In the genomic region with DNA sequence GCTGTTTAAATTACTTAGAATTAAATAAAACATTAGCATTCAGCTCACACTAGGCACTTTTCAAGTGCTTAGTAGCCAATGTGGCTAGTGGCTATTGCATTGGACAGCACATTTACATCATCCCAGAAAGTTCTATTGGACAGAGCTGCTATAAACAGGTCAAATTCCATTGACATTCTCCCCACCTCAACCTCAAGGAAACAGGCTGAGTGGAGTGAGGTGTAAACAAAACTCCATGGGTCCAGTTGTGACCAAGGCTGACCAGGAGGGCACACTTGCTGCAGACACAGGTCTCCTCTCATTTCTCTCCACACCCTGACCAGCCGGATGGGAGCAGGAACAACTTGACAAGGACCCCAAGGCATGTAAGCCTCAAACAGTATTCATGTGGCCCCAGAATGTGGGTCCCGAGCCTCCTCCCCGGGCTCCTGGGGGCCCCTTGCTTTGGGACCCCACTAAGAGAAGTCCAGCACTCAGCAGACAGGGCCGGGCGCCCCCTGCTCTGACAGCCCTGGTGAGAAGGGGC, we compare ENCODE assay signal across 8 cellular contexts. TPM values are rescaled to one million over a fixed set of nuclear protein-coding genes. Genes with fewer than 3 reads are reported as not detected.
DNase-seq lines count a peak whose midpoint lies in the region; ATAC-seq and TF ChIP-seq lines count a peak whose summit lies in the region.

No MANE protein-coding gene starts in this region.

- peaks cover 24% of the 10 kb centered on the region for H3K27me3 Mint-ChIP-seq in activated naive CD4-positive, alpha-beta T cell treated with anti-CD3 and anti-CD28 coated beads for 36 hours (ENCODE audit: low read depth)
- H3K27me3 Mint-ChIP-seq in brain = peaks cover 48% of the 10 kb centered on the region

- peak; percentile 24 to 47 for ATAC-seq in lower lobe of right lung
- ATAC-seq in upper lobe of right lung = peak; percentile 6
- no peak for ATAC-seq in GM21528 (IDR thresholded peaks at IDR 0.05; ENCODE audit: low FRiP score, unreplicated experiment)
- no peak for ATAC-seq in GM19035 (IDR thresholded peaks at IDR 0.05; ENCODE audit: unreplicated experiment)

- intact Hi-C loops in activated naive CD4-positive, alpha-beta T cell treated with anti-CD3 and anti-CD28 coated beads for 36 hours (cut with micrococcal nuclease) = loop anchor here (1.0 kb wide), 1 partner anchor 25 kb away; no protein-coding TSS in a partner anchor
- intact Hi-C loops in lower lobe of right lung (cut with DNase I) = no loop called here
- intact Hi-C loops in upper lobe of right lung (cut with DNase I) = no loop called here
- intact Hi-C loops in head of caudate nucleus (cut with DNase I) = no loop called here

- peak overlapping the region; percentile 68 for H3K4me3 Mint-ChIP-seq in activated naive CD4-positive, alpha-beta T cell treated with anti-CD3 and anti-CD28 coated beads for 36 hours
- H3K4me3 Mint-ChIP-seq in brain = peak overlapping the region; percentile 90 to 95 (median 93)

- no peak for TF ChIP-seq CTCF in brain (conservative IDR thresholded peaks at IDR 0.05)
- TF ChIP-seq CTCF in lower lobe of right lung (IDR thresholded peaks at IDR 0.05) = no peak
- TF ChIP-seq CTCF in upper lobe of right lung (IDR thresholded peaks at IDR 0.05) = no peak

- no peaks in the 10 kb centered on the region for H3K4me1 Mint-ChIP-seq in activated naive CD4-positive, alpha-beta T cell treated with anti-CD3 and anti-CD28 coated beads for 36 hours (ENCODE audit: low read depth)
- H3K4me1 Mint-ChIP-seq in brain = peaks cover 41% of the 10 kb centered on the region

- H3K4me1 ChIP-seq in lower lobe of right lung (peaks cover 16% of the 10 kb centered on the region), upper lobe of right lung (peaks cover 11% of the 10 kb centered on the region)

- H3K9me3 ChIP-seq in lower lobe of right lung (no peaks in the 10 kb centered on the region), upper lobe of right lung (no peaks in the 10 kb centered on the region)

- no peaks in the 10 kb centered on the region for H3K36me3 Mint-ChIP-seq in activated naive CD4-positive, alpha-beta T cell treated with anti-CD3 and anti-CD28 coated beads for 36 hours (ENCODE audit: low read depth)
- H3K36me3 Mint-ChIP-seq in brain = no peaks in the 10 kb centered on the region

- H3K27me3 ChIP-seq in lower lobe of right lung (ENCODE audit: low read depth) = peaks cover 5% of the 10 kb centered on the region
- peaks cover 9% of the 10 kb centered on the region for H3K27me3 ChIP-seq in upper lobe of right lung

- CTCF ChIA-PET in activated naive CD4-positive, alpha-beta T cell treated with anti-CD3 and anti-CD28 coated beads for 36 hours (lab: Charles Lee) = interaction anchor here (0.6 to 0.8 kb wide), 3 partner anchors 10 to 51 kb away, joined by 3 read pairs; no protein-coding TSS in a partner anchor

- H3K4me3 ChIP-seq in lower lobe of right lung = peak overlapping the region; percentile 73
- H3K4me3 ChIP-seq in upper lobe of right lung = peak overlapping the region; percentile 67

- no peak overlapping the region for H3K27ac Mint-ChIP-seq in activated naive CD4-positive, alpha-beta T cell treated with anti-CD3 and anti-CD28 coated beads for 36 hours
- peak overlapping the region; percentile 45 to 93 (median 84) for H3K27ac Mint-ChIP-seq in brain

- DNase-seq in activated naive CD4-positive, alpha-beta T cell treated with anti-CD3 and anti-CD28 coated beads for 36 hours = no peak
- DNase-seq in activated naive CD4-positive, alpha-beta T cell (lab: John Stamatoyannopoulos, UW) = no peak
- DNase-seq in lower lobe of right lung = no peak
- DNase-seq in upper lobe of right lung = no peak
- DNase-seq in head of caudate nucleus = no peak

- H3K27ac ChIP-seq in lower lobe of right lung (peak overlapping the region; percentile 36), upper lobe of right lung (peak overlapping the region; percentile 60)

- no peaks in the 10 kb centered on the region for H3K36me3 ChIP-seq in lower lobe of right lung
- H3K36me3 ChIP-seq in upper lobe of right lung = no peaks in the 10 kb centered on the region

- H3K9me3 Mint-ChIP-seq in activated naive CD4-positive, alpha-beta T cell treated with anti-CD3 and anti-CD28 coated beads for 36 hours = no peaks in the 10 kb centered on the region
- no peaks in the 10 kb centered on the region for H3K9me3 Mint-ChIP-seq in brain

RNA-seq across cellular contexts. Expression of a gene that starts 0.5 kb away (rescaled TPM):
- under 1 TPM; 0.20 to 0.31 TPM for total RNA-seq in activated naive CD4-positive, alpha-beta T cell treated with anti-CD3 and anti-CD28 coated beads for 36 hours
- polyA plus RNA-seq in brain (ENCODE audit: insufficient read depth, low read depth, low replicate concordance) = 2.9 TPM
- total RNA-seq in lower lobe of right lung = 0.89 TPM
- total RNA-seq in upper lobe of right lung = 0.72 TPM

RNA-seq across cellular contexts. Expression of a gene that starts 30.0 kb away (rescaled TPM):
- 10 to 100 TPM; 12.4 to 13.2 TPM for total RNA-seq in activated naive CD4-positive, alpha-beta T cell treated with anti-CD3 and anti-CD28 coated beads for 36 hours
- polyA plus RNA-seq in brain (ENCODE audit: insufficient read depth, low read depth, low replicate concordance) = 93.9 TPM
- total RNA-seq in lower lobe of right lung (27.1 TPM), upper lobe of right lung (28.8 TPM)

RNA-seq across cellular contexts. Expression of a gene that starts 32.7 kb away (rescaled TPM):
- 10 to 100 TPM; 74.5 to 76.3 TPM for total RNA-seq in activated naive CD4-positive, alpha-beta T cell treated with anti-CD3 and anti-CD28 coated beads for 36 hours
- 102 TPM for polyA plus RNA-seq in brain (ENCODE audit: insufficient read depth, low read depth, low replicate concordance)
- total RNA-seq in lower lobe of right lung = 82.0 TPM
- 75.9 TPM for total RNA-seq in upper lobe of right lung

RNA-seq across cellular contexts. Expression of a gene that starts 48.4 kb away (rescaled TPM):
- under 1 TPM; 0.36 to 0.77 TPM for total RNA-seq in activated naive CD4-positive, alpha-beta T cell treated with anti-CD3 and anti-CD28 coated beads for 36 hours
- 0.48 TPM for polyA plus RNA-seq in brain (ENCODE audit: insufficient read depth, low read depth, low replicate concordance)
- total RNA-seq in lower lobe of right lung (1.2 TPM), upper lobe of right lung (0.78 TPM)

Comparison
In these comparisons a context has a peak if more than half of its experiments do, and no peak if none do; other contexts are left out.
1. ATAC-seq: peak in lower lobe of right lung (2 of 2) and upper lobe of right lung (single experiment); none in GM21528 (single experiment) and GM19035 (single experiment).